In the genomic region with DNA sequence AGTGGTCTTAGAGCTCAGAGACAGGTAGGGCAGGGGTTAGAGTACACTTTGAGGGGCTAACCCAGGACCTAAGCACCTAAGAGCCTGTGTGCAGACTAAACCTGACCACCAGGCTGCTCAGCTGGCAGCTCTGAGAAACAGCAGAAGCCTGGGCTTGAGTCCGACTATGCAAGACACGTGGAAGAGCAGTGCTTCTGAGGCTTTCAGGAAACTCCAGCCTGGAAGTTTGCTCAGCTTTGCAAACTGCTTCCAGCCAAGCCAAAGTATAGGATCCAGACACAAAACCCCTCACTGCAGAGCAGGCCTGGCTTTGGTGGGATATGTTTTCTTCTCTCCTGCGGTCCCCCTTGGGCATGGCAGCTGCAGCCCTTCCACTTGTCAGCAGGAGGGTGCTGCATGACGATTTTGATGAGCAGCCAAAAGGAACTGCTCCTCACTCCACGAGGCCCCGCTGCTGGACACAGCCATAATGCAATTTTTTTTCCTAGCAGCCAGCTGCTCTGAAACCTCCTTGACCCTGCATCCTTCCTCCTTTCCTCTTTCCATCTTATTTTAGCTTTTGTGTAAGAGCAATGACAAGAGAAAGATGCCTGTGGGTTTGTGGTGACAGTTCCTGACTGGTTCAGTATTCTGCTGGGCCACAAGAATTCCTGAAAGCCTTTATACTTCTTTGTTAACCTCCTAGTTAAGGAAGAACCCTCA, we compare ENCODE assay signal across 10 cellular contexts.
DNase-seq lines count a peak whose midpoint lies in the region; ATAC-seq, FAIRE-seq and TF ChIP-seq lines count a peak whose summit lies in the region.
"Had no signal": no experiment of that assay in that cellular context is flagged by ENCODE, and none has a peak within 500 bp of the region (broad histone marks: within the 10 kb centered on the region; RNA-seq: fewer than 3 reads in every experiment).

No MANE protein-coding gene starts in this region.

- ATAC-seq in left lobe of liver: peak; percentile 40
- peak; percentile 6 for ATAC-seq in thoracic aorta (ENCODE audit: insufficient number of reproducible peaks, low FRiP score, low read depth)
- no peak for ATAC-seq in omental fat pad (ENCODE audit: low FRiP score)
- no peak for ATAC-seq in GM21381 (IDR thresholded peaks at IDR 0.05; ENCODE audit: unreplicated experiment)

- H3K4me1 ChIP-seq in thoracic aorta (ENCODE audit: control insufficient read depth in 1 of 2, low read depth in 2 of 2): peaks cover 10 to 24% of the 10 kb centered on the region in 2 donors

- H3K27me3 Mint-ChIP-seq in endothelial cell (ENCODE audit: unreplicated experiment): peaks cover 5% of the 10 kb centered on the region

- no peak overlapping the region for H3K4me3 ChIP-seq in cardiac fibroblast (replicated peaks in 1 of 2; ENCODE audit: low read depth in 2 of 2, low read length in 2 of 2)
- no peak overlapping the region for H3K4me3 ChIP-seq in thoracic aorta

- no peaks in the 10 kb centered on the region for H3K9me3 Mint-ChIP-seq in endothelial cell (ENCODE audit: unreplicated experiment)
- H3K9me3 Mint-ChIP-seq: activated naive CD4-positive, alpha-beta T cell treated with anti-CD3 and anti-CD28 coated beads, Interleukin-2, amount 10 ng/mL, durations not matched to agents 7 days and 5 days had no signal

- H3K27me3 ChIP-seq in thoracic aorta (replicated peaks; ENCODE audit: insufficient read depth): no peaks in the 10 kb centered on the region

- TF ChIP-seq CTCF in cardiac fibroblast (IDR thresholded peaks at IDR 0.05; ENCODE audit: low read depth, low read length): no peak
- TF ChIP-seq CTCF in thoracic aorta (IDR thresholded peaks at IDR 0.05): no peak
- no peak for TF ChIP-seq CTCF in endothelial cell (IDR thresholded peaks at IDR 0.05; ENCODE audit: unreplicated experiment)
- no peak for TF ChIP-seq CTCF in omental fat pad (IDR thresholded peaks at IDR 0.05)

- no peaks in the 10 kb centered on the region for H3K36me3 ChIP-seq in thoracic aorta

- DNase-seq in Kasumi-1 (lab: John Stamatoyannopoulos, UW): peak; percentile 31 to 39
- peak; percentile 71 to 95 for DNase-seq in cardiac fibroblast (ENCODE audit: low read depth in 2 of 2)
- no peak for DNase-seq in left lobe of liver (ENCODE audit: low spot score)
- no peak for DNase-seq in thoracic aorta (ENCODE audit: low spot score)
- no peak for DNase-seq in frontal cortex (ENCODE audit: low spot score in 2 of 2)
- no peak for DNase-seq in endothelial cell (ENCODE audit: low spot score)
- DNase-seq in omental fat pad (ENCODE audit: low spot score): no peak
- DNase-seq: activated naive CD4-positive, alpha-beta T cell treated with anti-CD3 and anti-CD28 coated beads, Interleukin-2, amount 10 ng/mL, durations not matched to agents 7 days and 5 days; stimulated activated CD4-positive, alpha-beta T cell treated with anti-CD3 and anti-CD28 coated beads, Interleukin-12 subunit alpha, Interleukin-12 subunit beta, amount 100 ng/mL, for 4 hours had no signal

- H3K4me1 Mint-ChIP-seq in endothelial cell (ENCODE audit: unreplicated experiment): peaks cover 16% of the 10 kb centered on the region

- H3K27ac Mint-ChIP-seq in endothelial cell (ENCODE audit: unreplicated experiment): no peak overlapping the region
- H3K27ac Mint-ChIP-seq: activated naive CD4-positive, alpha-beta T cell treated with anti-CD3 and anti-CD28 coated beads, Interleukin-2, amount 10 ng/mL, durations not matched to agents 7 days and 5 days had no signal

- H3K9me3 ChIP-seq in thoracic aorta: no peaks in the 10 kb centered on the region

- H3K27ac ChIP-seq in thoracic aorta: peak overlapping the region in 1 of 2 donors; percentile 15

- FAIRE-seq in frontal cortex (lab: Jason Lieb, UNC): no peak

- H3K4me3 Mint-ChIP-seq in endothelial cell (ENCODE audit: unreplicated experiment): no peak overlapping the region
- H3K4me3 Mint-ChIP-seq: activated naive CD4-positive, alpha-beta T cell treated with anti-CD3 and anti-CD28 coated beads, Interleukin-2, amount 10 ng/mL, durations not matched to agents 7 days and 5 days had no signal

- H3K36me3 Mint-ChIP-seq in endothelial cell (ENCODE audit: low read depth, unreplicated experiment): peaks cover 11% of the 10 kb centered on the region
- H3K36me3 Mint-ChIP-seq: activated naive CD4-positive, alpha-beta T cell treated with anti-CD3 and anti-CD28 coated beads, Interleukin-2, amount 10 ng/mL, durations not matched to agents 7 days and 5 days had no signal

Comparison
In these comparisons a context has a peak if more than half of its experiments do, and no peak if none do; other contexts are left out.
1. DNase-seq: peak in Kasumi-1 (2 of 2) and cardiac fibroblast (2 of 2); none in left lobe of liver (single experiment), thoracic aorta (single experiment), frontal cortex (0 of 2), endothelial cell (single experiment) and omental fat pad (single experiment).
2. ATAC-seq: peak in left lobe of liver (single experiment) and thoracic aorta (single experiment); none in omental fat pad (single experiment) and GM21381 (single experiment).